ENCODE assay signal across 1 cellular context in the genomic region with DNA sequence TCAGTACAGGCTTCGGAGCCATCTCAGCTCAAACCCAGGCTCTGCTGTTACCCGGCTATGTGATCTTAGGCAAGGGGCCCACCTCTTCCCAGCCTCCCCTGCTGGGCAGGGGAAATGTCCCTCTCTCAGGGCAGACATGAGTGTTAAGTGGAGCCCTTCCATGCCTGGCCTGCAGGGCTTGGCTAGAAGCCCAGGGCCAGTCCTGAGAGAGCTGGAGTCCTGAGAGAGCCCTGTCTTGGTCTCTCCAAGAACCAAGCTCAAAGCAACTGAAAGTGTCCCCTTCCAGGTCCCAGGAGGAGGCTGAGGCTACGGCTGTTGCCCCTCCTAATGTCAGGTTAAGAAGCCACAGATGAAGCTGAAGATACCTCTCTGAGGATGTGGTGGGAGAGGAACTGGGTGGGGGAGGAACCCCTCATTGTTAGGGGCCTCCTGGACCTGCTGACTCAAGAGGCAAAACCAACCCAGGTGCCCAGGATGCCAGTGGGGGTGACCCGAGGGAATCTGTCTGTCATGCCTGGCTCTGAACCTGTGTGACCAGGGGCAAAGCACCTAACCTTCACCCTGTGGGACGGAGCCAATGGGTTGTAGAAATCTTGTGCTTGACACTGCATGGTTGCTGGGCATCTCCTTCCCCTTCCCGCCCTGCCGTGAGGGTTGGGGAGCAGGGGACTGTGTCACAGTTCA.
A peak's percentile ranks its signal among the peaks of the same experiment; 100 is the strongest.
TF ChIP-seq lines count a peak whose summit lies in the region.

No MANE protein-coding gene starts in this region.

TF ChIP-seq in K562, 482 proteins besides CTCF, POLR2A, EP300 and RAD21:
- TF ChIP-seq TCFL5 (CRISPR knock-in tag; conservative IDR thresholded peaks at IDR 0.05) (no peak), NFIC (IDR thresholded peaks at IDR 0.05) (peak; percentile 60)
TF ChIP-seq in K562: peak in this region for 1.
